Comparison of ENCODE assay signal across 8 cellular contexts in the genomic region with DNA sequence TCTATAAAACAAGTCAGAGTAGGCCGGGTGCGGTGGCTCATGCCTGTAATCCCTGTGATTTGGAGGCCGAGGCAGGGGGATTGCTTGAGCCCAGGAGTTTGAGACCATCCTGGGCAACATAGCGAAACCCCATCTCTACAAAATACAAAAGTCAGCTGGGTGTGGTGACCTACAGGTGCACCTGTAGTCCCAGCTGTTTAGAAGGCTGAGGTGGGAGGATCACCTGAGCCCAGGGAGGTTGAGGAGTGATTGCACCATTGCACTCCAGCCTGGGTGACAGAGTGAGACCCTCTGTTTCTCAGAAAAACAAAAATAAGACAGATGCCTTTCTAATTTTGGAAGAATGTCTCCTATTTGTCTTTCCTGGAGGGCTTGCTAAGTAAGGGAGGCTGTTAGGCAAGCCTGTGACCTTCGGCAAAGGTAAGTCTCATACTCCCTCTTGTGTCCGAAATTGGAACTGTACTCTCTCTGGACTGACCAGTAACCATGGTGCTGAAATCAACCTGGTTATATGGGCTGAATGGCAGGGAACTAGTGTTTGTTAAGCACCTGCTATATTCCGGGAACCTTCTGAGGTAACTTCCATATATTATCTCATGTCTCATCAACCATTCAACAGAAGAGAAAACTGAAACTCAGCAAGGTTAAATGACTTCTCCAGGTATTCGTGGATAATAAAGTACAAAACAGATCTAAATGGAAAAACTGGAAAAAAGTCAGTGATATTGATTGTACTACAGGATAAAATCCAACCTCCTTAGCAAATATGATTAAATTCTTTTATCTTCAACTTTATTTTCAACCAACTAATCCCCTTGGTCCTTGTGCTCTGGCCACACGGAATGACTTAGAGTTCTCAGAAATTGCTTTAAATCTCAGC. TPM values are rescaled to one million over a fixed set of nuclear protein-coding genes. Genes with fewer than 3 reads are reported as not detected.
DNase-seq lines count a peak whose midpoint lies in the region; ATAC-seq, FAIRE-seq and TF ChIP-seq lines count a peak whose summit lies in the region.

No MANE protein-coding gene starts in this region.

- H3K27me3 ChIP-seq in bronchial epithelial cell (ENCODE audit: control insufficient read depth, insufficient read depth, low read length) (no peaks in the 10 kb centered on the region), kidney epithelial cell (ENCODE audit: control insufficient read depth, insufficient read depth, low read length) (no peaks in the 10 kb centered on the region)

- no peaks in the 10 kb centered on the region for H3K36me3 ChIP-seq in bronchial epithelial cell (ENCODE audit: control insufficient read depth, insufficient read depth, low read length)
- no peaks in the 10 kb centered on the region for H3K36me3 ChIP-seq in kidney epithelial cell (ENCODE audit: control insufficient read depth, insufficient read depth, low read length)

- DNase-seq in activated naive CD4-positive, alpha-beta T cell treated with Interleukin-2 at 50 U/mL for 16 hours: peak; percentile 24
- DNase-seq in activated naive CD4-positive, alpha-beta T cell (lab: John Stamatoyannopoulos, UW): no peak
- DNase-seq in NCI-H146 treated with DMSO at 0.1 percent for 48 hours (lab: John Stamatoyannopoulos, UW; ENCODE audit: unreplicated experiment) (peak; percentile 85), bronchial epithelial cell (ENCODE audit: low read depth) (peak; percentile 89), kidney epithelial cell (ENCODE audit: low read depth) (peak; percentile 79)
- peak; percentile 12 for DNase-seq in stimulated activated CD8-positive, alpha-beta memory T cell treated with anti-CD3 and anti-CD28 coated beads, Interleukin-12 subunit alpha, Interleukin-12 subunit beta, amount 100 ng/mL, for 1 hour (ENCODE audit: low read depth)

- peak; percentile 82 for TF ChIP-seq CTCF in bronchial epithelial cell (IDR thresholded peaks at IDR 0.05; ENCODE audit: insufficient read depth, low read length, severe bottlenecking)
- TF ChIP-seq CTCF in kidney epithelial cell (IDR thresholded peaks at IDR 0.05; ENCODE audit: insufficient read depth, low read length, poor library complexity, severe bottlenecking): peak; percentile 74

- no peak for FAIRE-seq in bronchial epithelial cell (lab: Jason Lieb, UNC)

- ATAC-seq in HG02759 (IDR thresholded peaks at IDR 0.05; ENCODE audit: unreplicated experiment) (peak; percentile 71), SK-N-SH treated with all-trans-retinoic acid at 6 μM for 48 hours (peak; percentile 97)

- no peak overlapping the region for H3K4me3 ChIP-seq in bronchial epithelial cell (ENCODE audit: low read depth, low read length)
- no peak overlapping the region for H3K4me3 ChIP-seq in kidney epithelial cell (ENCODE audit: low read depth, low read length)

TF ChIP-seq in SK-N-SH treated with all-trans-retinoic acid at 6 μM for 48 hours, 23 proteins besides CTCF, POLR2A, EP300 and RAD21:
- TF ChIP-seq SNAI2 (CRISPR knock-in tag; IDR thresholded peaks at IDR 0.05) (no peak), OSR1 (CRISPR knock-in tag; IDR thresholded peaks at IDR 0.05) (no peak)
- TF ChIP-seq, protein P1, sequence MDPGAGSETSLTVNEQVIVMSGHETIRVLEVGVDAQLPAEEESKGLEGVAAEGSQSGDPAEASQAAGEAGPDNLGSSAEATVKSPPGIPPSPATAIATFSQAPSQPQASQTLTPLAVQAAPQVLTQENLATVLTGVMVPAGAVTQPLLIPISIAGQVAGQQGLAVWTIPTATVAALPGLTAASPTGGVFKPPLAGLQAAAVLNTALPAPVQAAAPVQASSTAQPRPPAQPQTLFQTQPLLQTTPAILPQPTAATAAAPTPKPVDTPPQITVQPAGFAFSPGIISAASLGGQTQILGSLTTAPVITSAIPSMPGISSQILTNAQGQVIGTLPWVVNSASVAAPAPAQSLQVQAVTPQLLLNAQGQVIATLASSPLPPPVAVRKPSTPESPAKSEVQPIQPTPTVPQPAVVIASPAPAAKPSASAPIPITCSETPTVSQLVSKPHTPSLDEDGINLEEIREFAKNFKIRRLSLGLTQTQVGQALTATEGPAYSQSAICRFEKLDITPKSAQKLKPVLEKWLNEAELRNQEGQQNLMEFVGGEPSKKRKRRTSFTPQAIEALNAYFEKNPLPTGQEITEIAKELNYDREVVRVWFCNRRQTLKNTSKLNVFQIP (CRISPR knock-in tag; IDR thresholded peaks at IDR 0.05; ENCODE audit: borderline replicate concordance, low read depth): no peak

RNA-seq across cellular contexts. Expression of a gene that starts 11.8 kb away (rescaled TPM):
- 2.2 and 3.4 TPM in 2 replicates for total RNA-seq in bronchial epithelial cell
- total RNA-seq in kidney epithelial cell: 35.9 and 36.8 TPM in 2 replicates

RNA-seq across cellular contexts. Expression of a gene that starts 31.3 kb away (rescaled TPM):
- 5.6 and 10.0 TPM in 2 replicates for total RNA-seq in bronchial epithelial cell
- 13.0 and 19.9 TPM in 2 replicates for total RNA-seq in kidney epithelial cell

RNA-seq across cellular contexts. Expression of a gene that starts 52.7 kb away (rescaled TPM):
- total RNA-seq in bronchial epithelial cell (35.5 and 54.8 TPM in 2 replicates), kidney epithelial cell (62.1 and 62.8 TPM in 2 replicates)

RNA-seq across cellular contexts. Expression of a gene that starts 53.8 kb away (rescaled TPM):
- 51.9 and 58.5 TPM in 2 replicates for total RNA-seq in bronchial epithelial cell
- total RNA-seq in kidney epithelial cell: 76.9 and 83.6 TPM in 2 replicates

Comparison
In these comparisons a context has a peak if more than half of its experiments do, and no peak if none do; other contexts are left out.
1. DNase-seq: peak in activated naive CD4-positive, alpha-beta T cell treated with Interleukin-2 at 50 U/mL for 16 hours (single experiment), NCI-H146 treated with DMSO at 0.1 percent for 48 hours (single experiment), bronchial epithelial cell (single experiment), kidney epithelial cell (single experiment) and stimulated activated CD8-positive, alpha-beta memory T cell treated with anti-CD3 and anti-CD28 coated beads, Interleukin-12 subunit alpha, Interleukin-12 subunit beta, amount 100 ng/mL, for 1 hour (single experiment); none in activated naive CD4-positive, alpha-beta T cell (0 of 4).